Comparison of ENCODE assay signal across 15 cellular contexts in genomic region chr14:99600232-99600888, GRCh38. TPM values are rescaled to one million over a fixed set of nuclear protein-coding genes. Genes with fewer than 3 reads are reported as not detected.
DNase-seq lines count a peak whose midpoint lies in the region; ATAC-seq and TF ChIP-seq lines count a peak whose summit lies in the region.
"Had no signal": no experiment of that assay in that cellular context is flagged by ENCODE, and none has a peak within 500 bp of the region (broad histone marks: within the 10 kb centered on the region; RNA-seq: fewer than 3 reads in every experiment).

No MANE protein-coding gene starts in this region.

- peaks cover 0 to 3% (median 0%) of the 10 kb centered on the region in 5 experiments for H3K9me3 Mint-ChIP-seq in brain

- H3K36me3 ChIP-seq in heart right ventricle (no peaks in the 10 kb centered on the region), muscle layer of duodenum (ENCODE audit: control insufficient read depth in 1 of 2, insufficient read depth in 2 of 2, low read length in 2 of 2) (no peaks in the 10 kb centered on the region)
- H3K36me3 ChIP-seq: brain microvascular endothelial cell had no signal

- peak overlapping the region; percentile 52 to 95 (median 85) for H3K4me3 Mint-ChIP-seq in brain
- H3K4me3 Mint-ChIP-seq: activated CD4-positive, alpha-beta T cell treated with anti-CD3 and anti-CD28 coated beads for 36 hours had no signal

- DNase-seq in heart right ventricle (no peak), Right ventricle myocardium superior (no peak), NCI-H1694 treated with DMSO at 0.1 percent for 48 hours (lab: John Stamatoyannopoulos, UW) (no peak), RPMI8226 (no peak), Ammon's horn (ENCODE audit: low spot score) (no peak), NCI-H446 treated with DMSO at 0.1 percent for 48 hours (lab: John Stamatoyannopoulos, UW) (no peak)
- DNase-seq: activated CD4-positive, alpha-beta T cell treated with anti-CD3 and anti-CD28 coated beads for 36 hours; activated CD8-positive, alpha-beta memory T cell treated with anti-CD3 and anti-CD28 coated beads, Interleukin-2, amount 50 U/mL, for 4 hours; activated naive CD4-positive, alpha-beta T cell; brain microvascular endothelial cell; left ventricle myocardium superior; NCI-H524; stimulated activated naive CD4-positive, alpha-beta T cell treated with Interleukin-2 at 50 U/mL for 16 hours had no signal

- intact Hi-C loops in heart right ventricle (cut with DNase I) = loop anchor here in 6 of 10 donors (5.0 kb wide), 3 partner anchors 33 to 63 kb away; no protein-coding TSS in a partner anchor
- intact Hi-C loops in Right ventricle myocardium superior (cut with DNase I) = loop anchor here (5.0 kb wide), 1 partner anchor 38 kb away; no protein-coding TSS in a partner anchor

- peaks cover 67% of the 10 kb centered on the region for H3K4me1 Mint-ChIP-seq in brain

- peak overlapping the region in 8 of 10 donors; percentile 33 to 79 (median 66) for H3K27ac ChIP-seq in heart right ventricle
- peak overlapping the region; percentile 35 for H3K27ac ChIP-seq in muscle layer of duodenum (ENCODE audit: low read length)
- H3K27ac ChIP-seq: brain microvascular endothelial cell had no signal

- H3K27ac Mint-ChIP-seq in brain = peak overlapping the region in 2 of 5 experiments; percentile 81 to 97
- H3K27ac Mint-ChIP-seq: activated CD4-positive, alpha-beta T cell treated with anti-CD3 and anti-CD28 coated beads for 36 hours had no signal

- H3K9me3 ChIP-seq in heart right ventricle (no peaks in the 10 kb centered on the region), muscle layer of duodenum (ENCODE audit: control insufficient read depth in 1 of 2, low read length in 2 of 2) (no peaks in the 10 kb centered on the region)

- H3K4me3 ChIP-seq in heart right ventricle = no peak overlapping the region
- no peak overlapping the region for H3K4me3 ChIP-seq in muscle layer of duodenum (ENCODE audit: low read depth in 1 of 2, low read length in 2 of 2)

- H3K27me3 ChIP-seq in heart right ventricle (peaks cover 0 to 30% (median 0%) of the 10 kb centered on the region in 7 donors), muscle layer of duodenum (ENCODE audit: low read depth, low read length) (no peaks in the 10 kb centered on the region)

- no peak for TF ChIP-seq CTCF in heart right ventricle (IDR thresholded peaks at IDR 0.05)
- no peak for TF ChIP-seq CTCF in brain (conservative IDR thresholded peaks at IDR 0.05)

- peaks cover 18% of the 10 kb centered on the region for H3K27me3 Mint-ChIP-seq in brain

- ATAC-seq in heart right ventricle (no peak), Right ventricle myocardium superior (ENCODE audit: poor library complexity) (no peak)
- ATAC-seq: activated CD4-positive, alpha-beta T cell treated with anti-CD3 and anti-CD28 coated beads for 36 hours; left ventricle myocardium superior had no signal

- H3K4me1 ChIP-seq in heart right ventricle (peaks cover 38 to 89% (median 74%) of the 10 kb centered on the region in 9 donors), muscle layer of duodenum (ENCODE audit: control insufficient read depth in 1 of 2, insufficient read depth in 2 of 2, low read length in 2 of 2) (peaks cover 15 to 50% of the 10 kb centered on the region in 2 donors)

- H3K36me3 Mint-ChIP-seq in brain = no peaks in the 10 kb centered on the region

- WGBS in heart right ventricle, 2 donors = 68 to 70% methylated on average over 3 of the region's 3 CpGs

RNA-seq across cellular contexts. Expression of gene CCDC85C, which starts 3.6 kb away (rescaled TPM):
- total RNA-seq in heart right ventricle = 10 to 100 TPM; 28.7 to 50.2 (median 32.1) TPM
- 10 to 100 TPM in 1 of 2 donors, 1 to 10 TPM in 1; 9.0 to 23.8 TPM for polyA plus RNA-seq in heart right ventricle
- 46.6 TPM for total RNA-seq in Right ventricle myocardium superior
- polyA plus RNA-seq in brain (ENCODE audit: insufficient read depth, low read depth, low replicate concordance) = 41.4 TPM

RNA-seq across cellular contexts. Expression of gene HHIPL1, which starts 44.6 kb away (rescaled TPM):
- total RNA-seq in heart right ventricle = 1 to 10 TPM in 6 of 10 donors, under 1 TPM in 4; 0.81 to 2.2 (median 1.4) TPM
- polyA plus RNA-seq in heart right ventricle = under 1 TPM; 0.55 to 0.59 TPM
- total RNA-seq in Right ventricle myocardium superior = 1.6 TPM
- 3.1 TPM for polyA plus RNA-seq in brain (ENCODE audit: insufficient read depth, low read depth, low replicate concordance)
